In the genomic region with DNA sequence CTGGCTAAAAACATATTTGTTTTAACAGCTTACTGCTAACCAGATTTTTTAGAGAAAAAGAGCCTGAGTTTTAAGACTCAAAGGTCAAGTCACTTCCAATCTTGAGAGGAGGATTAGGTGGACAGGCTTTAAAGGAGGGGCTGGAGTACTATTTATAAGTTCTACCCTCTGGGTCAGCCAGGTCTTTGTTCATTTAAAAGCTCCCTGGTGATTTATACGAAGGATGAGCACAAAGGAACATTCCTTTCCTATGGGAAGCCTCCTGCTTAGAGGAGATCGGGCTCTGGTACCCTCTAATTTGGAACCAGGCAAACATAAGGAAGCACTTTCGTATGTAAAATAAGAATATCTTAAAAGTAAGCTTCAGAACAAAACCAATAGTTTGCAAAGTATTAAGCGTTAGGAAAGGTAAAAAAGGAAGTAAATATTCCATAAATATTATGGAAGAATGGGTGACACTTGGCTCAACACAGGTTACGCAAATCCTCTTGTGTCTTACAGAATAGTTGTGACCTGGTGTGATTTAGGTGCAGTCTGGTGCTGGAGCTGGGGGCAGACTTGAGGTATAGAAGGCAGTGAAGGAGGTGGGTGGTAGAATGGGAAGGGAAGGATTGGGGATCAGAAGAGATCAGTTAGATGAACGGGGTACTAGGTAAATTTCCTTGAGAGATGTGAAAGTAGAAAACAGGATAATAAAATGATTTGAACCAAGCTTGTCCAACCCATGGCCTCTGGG, we compare ENCODE assay signal across 14 cellular contexts. TPM values are rescaled to one million over a fixed set of nuclear protein-coding genes. Genes with fewer than 3 reads are reported as not detected.
DNase-seq lines count a peak whose midpoint lies in the region; ATAC-seq and TF ChIP-seq lines count a peak whose summit lies in the region.
"Had no signal": no experiment of that assay in that cellular context is flagged by ENCODE, and none has a peak within 500 bp of the region (broad histone marks: within the 10 kb centered on the region; RNA-seq: fewer than 3 reads in every experiment).

No MANE protein-coding gene starts in this region.

- no peaks in the 10 kb centered on the region for H3K9me3 Mint-ChIP-seq in WTC11

- H3K4me3 ChIP-seq in H7 (ENCODE audit: insufficient read depth, low read depth, low read length) (no peak overlapping the region), neuronal stem cell (ENCODE audit: low read length in 2 of 2) (no peak overlapping the region), ascending aorta (no peak overlapping the region)

- no peak overlapping the region for H3K9ac ChIP-seq in neuronal stem cell (ENCODE audit: low read depth, low read length, poor library complexity)
- H3K9ac ChIP-seq: KMS-11 had no signal

- H2AFZ ChIP-seq in neuronal stem cell (ENCODE audit: low read length): no peak overlapping the region

- 100% methylated on average over 1 of the region's 6 CpGs; no CpG with 5 or more reads in 1 of the 2 donors for WGBS in neuronal stem cell (ENCODE audit: extremely low coverage in 2 of 2, insufficient read length in 2 of 2, insufficient replicate concordance in 1 of 2), 2 donors

- no peak overlapping the region for H4K8ac ChIP-seq in neuronal stem cell (ENCODE audit: low read depth, low read length)

- H3K27ac Mint-ChIP-seq in WTC11: peak overlapping the region; percentile 51; the same call in 1 of the 2 replicates

- intact Hi-C loops in ascending aorta (cut with DNase I): no loop called here

- no peak overlapping the region for H2BK120ac ChIP-seq in neuronal stem cell (ENCODE audit: low read depth, low read length)

- no peak overlapping the region for H3K23ac ChIP-seq in neuronal stem cell (ENCODE audit: low read depth, low read length, poor library complexity)

- H3K27me3 ChIP-seq in H7 (ENCODE audit: control insufficient read depth, insufficient read depth, low read length) (no peaks in the 10 kb centered on the region), neuronal stem cell (ENCODE audit: control insufficient read depth in 3 of 3, insufficient read depth in 3 of 3, low read depth in 1 of 3, low read length in 3 of 3) (no peaks in the 10 kb centered on the region), ascending aorta (no peaks in the 10 kb centered on the region)

- H3K36me3 ChIP-seq in H7 (replicated peaks; ENCODE audit: control insufficient read depth, insufficient read depth, low read length) (no peaks in the 10 kb centered on the region), neuronal stem cell (replicated peaks in 1 of 2; ENCODE audit: control insufficient read depth in 2 of 2, insufficient read depth in 2 of 2, low read length in 2 of 2) (no peaks in the 10 kb centered on the region), ascending aorta (no peaks in the 10 kb centered on the region)

- no peak overlapping the region for H2BK5ac ChIP-seq in neuronal stem cell (ENCODE audit: low read length)

- POLR2A ChIA-PET in WTC11 (lab: Charles Lee): interaction anchor here (1.1 kb wide), 1 partner anchor 90 kb away, joined by 3 read pairs; no protein-coding TSS in a partner anchor

- H3K4me1 ChIP-seq in neuronal stem cell (ENCODE audit: control insufficient read depth in 2 of 2, insufficient read depth in 1 of 2, low read depth in 1 of 2, low read length in 2 of 2) (peaks cover 14 to 18% of the 10 kb centered on the region in 2 donors), ascending aorta (no peaks in the 10 kb centered on the region)

- H2BK15ac ChIP-seq in neuronal stem cell (ENCODE audit: low read length): no peak overlapping the region

- peaks cover 22% of the 10 kb centered on the region for H3K4me1 Mint-ChIP-seq in WTC11

- H3K18ac ChIP-seq in neuronal stem cell (ENCODE audit: low read length): no peak overlapping the region

- ATAC-seq in WTC11: peak; percentile 86

- no peaks in the 10 kb centered on the region for H3K27me3 Mint-ChIP-seq in WTC11 (ENCODE audit: low read depth)

- DNase-seq in H7 (peak; percentile 69), WTC11 (ENCODE audit: low spot score) (no peak), iPS-NIHi11 (ENCODE audit: low spot score) (peak; percentile 62), neuronal stem cell (ENCODE audit: low spot score) (peak; percentile 59), H4 (ENCODE audit: low spot score) (no peak), ascending aorta (ENCODE audit: low spot score in 2 of 2) (no peak)
- no peak for DNase-seq in NK-92 treated with Interleukin-12 subunit alpha and Interleukin-12 subunit beta, amount 100 ng/mL, for 24 hours (lab: John Stamatoyannopoulos, UW)
- DNase-seq: DMS79 treated with DMSO at 0.1 percent for 48 hours, MV-4-11, NCI-H187, NCI-H345, NCI-H524 treated with DMSO at 0.1 percent for 48 hours had no signal

- no peak overlapping the region for H3K4ac ChIP-seq in neuronal stem cell (ENCODE audit: low read length)

- no peaks in the 10 kb centered on the region for H3K79me1 ChIP-seq in neuronal stem cell (ENCODE audit: low read depth, low read length)

- no peak overlapping the region for H3K4me2 ChIP-seq in neuronal stem cell (ENCODE audit: insufficient read depth, low read length, poor library complexity, severe bottlenecking)
- H3K4me2 ChIP-seq: KMS-11 had no signal

- H3K4me3 Mint-ChIP-seq in WTC11: no peak overlapping the region

- no peak overlapping the region for H2BK12ac ChIP-seq in neuronal stem cell (ENCODE audit: low read length)

- CTCF ChIA-PET in WTC11 (lab: Charles Lee): interaction anchor here (0.8 to 1.6 kb wide), 3 partner anchors 31 to 144 kb away, joined by 3 to 6 read pairs (median 3); no protein-coding TSS in a partner anchor

- no peak overlapping the region for H4K91ac ChIP-seq in neuronal stem cell (ENCODE audit: low read depth, low read length, poor library complexity)

- H3K9me3 ChIP-seq in neuronal stem cell (replicated peaks in 1 of 2; ENCODE audit: control insufficient read depth in 2 of 2, insufficient read depth in 1 of 2, low read depth in 1 of 2, low read length in 2 of 2) (no peaks in the 10 kb centered on the region), ascending aorta (no peaks in the 10 kb centered on the region)

- no peaks in the 10 kb centered on the region for H3K36me3 Mint-ChIP-seq in WTC11

- H2AK5ac ChIP-seq in neuronal stem cell (ENCODE audit: low read depth, low read length): no peak overlapping the region

- H3K27ac ChIP-seq in neuronal stem cell (replicated peaks; ENCODE audit: low read length) (peak overlapping the region; percentile 57), ascending aorta (no peak overlapping the region)
- H3K27ac ChIP-seq: C4-2B, KMS-11 had no signal

- no peak for TF ChIP-seq CTCF in WTC11 (IDR thresholded peaks at IDR 0.05)
- TF ChIP-seq CTCF in ascending aorta (IDR thresholded peaks at IDR 0.05): no peak

- H3K14ac ChIP-seq in neuronal stem cell (ENCODE audit: low read length): no peak overlapping the region

TF ChIP-seq in WTC11, 78 proteins besides CTCF, POLR2A, EP300 and RAD21:
- TF ChIP-seq, protein P1, sequence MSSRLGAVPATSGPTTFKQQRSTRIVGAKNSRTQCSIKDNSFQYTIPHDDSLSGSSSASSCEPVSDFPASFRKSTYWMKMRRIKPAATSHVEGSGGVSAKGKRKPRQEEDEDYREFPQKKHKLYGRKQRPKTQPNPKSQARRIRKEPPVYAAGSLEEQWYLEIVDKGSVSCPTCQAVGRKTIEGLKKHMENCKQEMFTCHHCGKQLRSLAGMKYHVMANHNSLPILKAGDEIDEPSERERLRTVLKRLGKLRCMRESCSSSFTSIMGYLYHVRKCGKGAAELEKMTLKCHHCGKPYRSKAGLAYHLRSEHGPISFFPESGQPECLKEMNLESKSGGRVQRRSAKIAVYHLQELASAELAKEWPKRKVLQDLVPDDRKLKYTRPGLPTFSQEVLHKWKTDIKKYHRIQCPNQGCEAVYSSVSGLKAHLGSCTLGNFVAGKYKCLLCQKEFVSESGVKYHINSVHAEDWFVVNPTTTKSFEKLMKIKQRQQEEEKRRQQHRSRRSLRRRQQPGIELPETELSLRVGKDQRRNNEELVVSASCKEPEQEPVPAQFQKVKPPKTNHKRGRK (CRISPR knock-in tag; IDR thresholded peaks at IDR 0.05; ENCODE audit: borderline replicate concordance): no peak
- no peak for TF ChIP-seq FOXP1 (CRISPR knock-in tag; IDR thresholded peaks at IDR 0.05; ENCODE audit: borderline replicate concordance)
- TF ChIP-seq, protein P2, sequence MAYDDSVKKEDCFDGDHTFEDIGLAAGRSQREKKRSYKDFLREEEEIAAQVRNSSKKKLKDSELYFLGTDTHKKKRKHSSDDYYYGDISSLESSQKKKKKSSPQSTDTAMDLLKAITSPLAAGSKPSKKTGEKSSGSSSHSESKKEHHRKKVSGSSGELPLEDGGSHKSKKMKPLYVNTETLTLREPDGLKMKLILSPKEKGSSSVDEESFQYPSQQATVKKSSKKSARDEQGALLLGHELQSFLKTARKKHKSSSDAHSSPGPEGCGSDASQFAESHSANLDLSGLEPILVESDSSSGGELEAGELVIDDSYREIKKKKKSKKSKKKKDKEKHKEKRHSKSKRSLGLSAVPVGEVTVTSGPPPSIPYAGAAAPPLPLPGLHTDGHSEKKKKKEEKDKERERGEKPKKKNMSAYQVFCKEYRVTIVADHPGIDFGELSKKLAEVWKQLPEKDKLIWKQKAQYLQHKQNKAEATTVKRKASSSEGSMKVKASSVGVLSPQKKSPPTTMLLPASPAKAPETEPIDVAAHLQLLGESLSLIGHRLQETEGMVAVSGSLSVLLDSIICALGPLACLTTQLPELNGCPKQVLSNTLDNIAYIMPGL (CRISPR knock-in tag; IDR thresholded peaks at IDR 0.05): no peak
- no peak for TF ChIP-seq OVOL2 (CRISPR knock-in tag; IDR thresholded peaks at IDR 0.05; ENCODE audit: borderline replicate concordance)

RNA-seq across cellular contexts. Expression of a gene that starts 35.6 kb away (rescaled TPM):
- 28.9 and 30.1 TPM in 2 replicates for total RNA-seq in H7 (2014; rRNA removed; shearing (Covaris generic))
- total RNA-seq in WTC11 (2021) (30.2 to 32.8 TPM (median 31.4 TPM) in 3 replicates), ascending aorta (34.1 TPM)
- polyA plus RNA-seq in neuronal stem cell (2013, experiment 1 of 2): 47.8 TPM
- polyA plus RNA-seq in neuronal stem cell (2013, experiment 2 of 2): 48.4 TPM
- total RNA-seq in H4 (2014; rRNA removed; shearing (Covaris generic)): 53.3 and 53.6 TPM in 2 replicates

RNA-seq across cellular contexts. Expression of a gene that starts 37.1 kb away (rescaled TPM):
- 2,153 and 2,302 TPM in 2 replicates for total RNA-seq in H7 (2014; rRNA removed; shearing (Covaris generic))
- 2,164 to 2,284 TPM (median 2,200 TPM) in 3 replicates for total RNA-seq in WTC11 (2021)
- polyA plus RNA-seq in neuronal stem cell (2013, experiment 1 of 2): 3,606 TPM
- polyA plus RNA-seq in neuronal stem cell (2013, experiment 2 of 2): 3,678 TPM
- total RNA-seq in H4 (2014; rRNA removed; shearing (Covaris generic)): 1,956 and 2,048 TPM in 2 replicates
- 745 TPM for total RNA-seq in ascending aorta

RNA-seq across cellular contexts. Expression of a gene that starts 40.8 kb away (rescaled TPM):
- 43.4 and 44.4 TPM in 2 replicates for total RNA-seq in H7 (2014; rRNA removed; shearing (Covaris generic))
- 56.5 to 63.8 TPM (median 57.1 TPM) in 3 replicates for total RNA-seq in WTC11 (2021)
- polyA plus RNA-seq in neuronal stem cell (2013, experiment 1 of 2): 60.5 TPM
- polyA plus RNA-seq in neuronal stem cell (2013, experiment 2 of 2): 58.3 TPM
- 14.7 and 21.7 TPM in 2 replicates for total RNA-seq in H4 (2014; rRNA removed; shearing (Covaris generic))
- total RNA-seq in ascending aorta: 28.9 TPM

Comparison
In these comparisons a context has a peak if more than half of its experiments do, and no peak if none do; other contexts are left out.
1. DNase-seq: peak in H7 (single experiment), iPS-NIHi11 (single experiment) and neuronal stem cell (single experiment); none in WTC11 (single experiment), H4 (single experiment), ascending aorta (0 of 2) and NK-92 treated with Interleukin-12 subunit alpha and Interleukin-12 subunit beta, amount 100 ng/mL, for 24 hours (single experiment).